ENCODE assay signal across 11 cellular contexts in genomic region chr2:231110551-231110950, GRCh38. TPM values are rescaled to one million over a fixed set of nuclear protein-coding genes. Genes with fewer than 3 reads are reported as not detected.
DNase-seq lines count a peak whose midpoint lies in the region; ATAC-seq and TF ChIP-seq lines count a peak whose summit lies in the region.
"Had no signal": no experiment of that assay in that cellular context is flagged by ENCODE, and none has a peak within 500 bp of the region (broad histone marks: within the 10 kb centered on the region; RNA-seq: fewer than 3 reads in every experiment).

No MANE protein-coding gene starts in this region.

- H3K9me2 ChIP-seq in hepatocyte (replicated peaks; ENCODE audit: insufficient read depth): no peaks in the 10 kb centered on the region

- H3K4me2 ChIP-seq in hepatocyte: no peak overlapping the region

- H3K27me3 ChIP-seq in hepatocyte (no peaks in the 10 kb centered on the region), transverse colon (no peaks in the 10 kb centered on the region)

- peaks cover 9% of the 10 kb centered on the region for H3K4me1 Mint-ChIP-seq in T-helper 17 cell

- no peak for TF ChIP-seq POLR2A in transverse colon (IDR thresholded peaks at IDR 0.05)

- H3K9me3 ChIP-seq in hepatocyte (ENCODE audit: low read depth) (no peaks in the 10 kb centered on the region), transverse colon (no peaks in the 10 kb centered on the region), T-helper 17 cell (ENCODE audit: control insufficient read depth, low read length, poor library complexity, severe bottlenecking) (no peaks in the 10 kb centered on the region)

- no peaks in the 10 kb centered on the region for H4K20me1 ChIP-seq in hepatocyte (ENCODE audit: insufficient read depth, poor library complexity, severe bottlenecking)

- 59% methylated on average over 1 of the region's 1 CpG for WGBS in hepatocyte (ENCODE audit: low lambda C conversion rate, missing lambda C conversion rate)
- 40 to 57% methylated on average over 1 of the region's 1 CpG for WGBS in transverse colon (ENCODE audit: low coverage in 1 of 2), 2 donors

- no peak overlapping the region for H3K27ac ChIP-seq in hepatocyte
- H3K27ac ChIP-seq in transverse colon: peak overlapping the region; percentile 7 to 56 (median 40)
- H3K27ac ChIP-seq: 22Rv1, epithelial cell of prostate had no signal

- no peak overlapping the region for H3K4me3 Mint-ChIP-seq in T-helper 17 cell
- H3K4me3 Mint-ChIP-seq: activated CD4-positive, alpha-beta T cell treated with anti-CD3 and anti-CD28 coated beads for 36 hours had no signal

- TF ChIP-seq CTCF in astrocyte of the spinal cord (IDR thresholded peaks at IDR 0.05; ENCODE audit: low read depth, low read length) (peak; percentile 20), hepatocyte (IDR thresholded peaks at IDR 0.05; ENCODE audit: poor library complexity) (peak; percentile 27), transverse colon (IDR thresholded peaks at IDR 0.05) (peak in 3 of 5 experiments; percentile 13 to 32 (median 18))

- peaks cover 10% of the 10 kb centered on the region for H3K4me1 ChIP-seq in hepatocyte (ENCODE audit: insufficient read depth)
- H3K4me1 ChIP-seq in transverse colon: peaks cover 10 to 25% (median 16%) of the 10 kb centered on the region in 4 donors

- TF ChIP-seq EP300 in transverse colon (IDR thresholded peaks at IDR 0.05; ENCODE audit: low read depth): no peak

- no peak overlapping the region for H2AFZ ChIP-seq in hepatocyte

- in situ Hi-C loops in astrocyte of the spinal cord (cut with HindIII; ENCODE audit: low sequenced_read_pairs): no loop called here
- in situ Hi-C loops in transverse colon (cut with MboI; ENCODE audit: low pct_ligation_motif_present in 1 of 4, low pct_unique_long_range_greater_than_20kb in 1 of 4, low sequenced_read_pairs in 3 of 4): loop anchor here in 1 of 4 donors (25.0 kb wide), 1 partner anchor 302 kb away; no protein-coding TSS in a partner anchor

- intact Hi-C loops in transverse colon (cut with DNase I; ENCODE audit: low total_unique reads): loop anchor here (5.0 kb wide), 1 partner anchor 82 kb away; no protein-coding TSS in a partner anchor

- ATAC-seq in T-helper 17 cell: no peak
- ATAC-seq: activated CD4-positive, alpha-beta T cell treated with anti-CD3 and anti-CD28 coated beads for 36 hours had no signal

- H3K36me3 Mint-ChIP-seq in T-helper 17 cell (ENCODE audit: low read depth): peaks cover 13% of the 10 kb centered on the region

- no peak overlapping the region for H3K27ac Mint-ChIP-seq in T-helper 17 cell
- H3K27ac Mint-ChIP-seq: activated CD4-positive, alpha-beta T cell treated with anti-CD3 and anti-CD28 coated beads for 36 hours had no signal

- H3K36me3 ChIP-seq in hepatocyte (replicated peaks; ENCODE audit: insufficient read depth, low read depth): no peaks in the 10 kb centered on the region
- H3K36me3 ChIP-seq in transverse colon: peaks cover 0 to 7% (median 0%) of the 10 kb centered on the region in 4 donors

- H3K27me3 Mint-ChIP-seq in T-helper 17 cell: no peaks in the 10 kb centered on the region
- H3K27me3 Mint-ChIP-seq: activated CD4-positive, alpha-beta T cell treated with anti-CD3 and anti-CD28 coated beads for 36 hours had no signal

- no peak overlapping the region for H3K4me3 ChIP-seq in astrocyte of the spinal cord (ENCODE audit: low read depth, low read length)
- no peak overlapping the region for H3K4me3 ChIP-seq in hepatocyte
- no peak overlapping the region for H3K4me3 ChIP-seq in transverse colon

- DNase-seq in DMS 273 (lab: John Stamatoyannopoulos, UW; ENCODE audit: unreplicated experiment): peak; percentile 12
- DNase-seq in DMS 273 treated with DMSO at 0.1 percent for 48 hours (lab: John Stamatoyannopoulos, UW): no peak
- DNase-seq in astrocyte of the spinal cord (ENCODE audit: low read depth, low spot score): peak; percentile 73
- peak; percentile 24 for DNase-seq in hepatocyte (ENCODE audit: low spot score)
- no peak for DNase-seq in transverse colon
- no peak for DNase-seq in T-helper 17 cell
- DNase-seq in HuH-7.5 (ENCODE audit: low spot score): no peak
- no peak for DNase-seq in activated naive CD4-positive, alpha-beta T cell treated with Interleukin-2 at 50 U/mL for 16 hours
- DNase-seq: activated CD4-positive, alpha-beta T cell treated with anti-CD3 and anti-CD28 coated beads for 36 hours had no signal

- H3K79me2 ChIP-seq in hepatocyte: peaks cover 11% of the 10 kb centered on the region

RNA-seq across cellular contexts. Expression of gene HTR2B, which starts 14.3 kb away (rescaled TPM):
- total RNA-seq in hepatocyte (0.73 and 0.80 TPM in 2 replicates), transverse colon (1 to 10 TPM in 1 of 4 donors, under 1 TPM in 2, not detected in 1; 0.40 to 6.2 (median 0.82) TPM), T-helper 17 cell (not detected)
- polyA plus RNA-seq in hepatocyte: 1.1 and 1.6 TPM in 2 replicates

RNA-seq across cellular contexts. Expression of gene PSMD1, which starts 53.9 kb away (rescaled TPM):
- total RNA-seq in hepatocyte: 92.9 and 93.6 TPM in 2 replicates
- polyA plus RNA-seq in hepatocyte: 96.3 and 106 TPM in 2 replicates
- 10 to 100 TPM; 24.3 to 85.3 (median 74.7) TPM for total RNA-seq in transverse colon
- total RNA-seq in T-helper 17 cell: 10 to 100 TPM; 42.8 to 43.5 TPM

Comparison
In these comparisons a context has a peak if more than half of its experiments do, and no peak if none do; other contexts are left out.
1. DNase-seq: peak in DMS 273 (single experiment), astrocyte of the spinal cord (single experiment) and hepatocyte (single experiment); none in DMS 273 treated with DMSO at 0.1 percent for 48 hours (single experiment), transverse colon (single experiment), T-helper 17 cell (0 of 3), HuH-7.5 (single experiment) and activated naive CD4-positive, alpha-beta T cell treated with Interleukin-2 at 50 U/mL for 16 hours (single experiment).
2. Peak in every context shown above with its lines, with median percentiles within 50 percentile points of each other: CTCF ChIP-seq.